ENCODE assay signal across 1 cellular context in genomic region chr10:102133373-102134195, GRCh38.
A peak's percentile ranks its signal among the peaks of the same experiment; 100 is the strongest.
TF ChIP-seq lines count a peak whose summit lies in the region.

No MANE protein-coding gene starts in this region.

TF ChIP-seq in HepG2, 621 proteins besides CTCF, POLR2A, EP300 and RAD21 (continued from another document and continues in another):
- TF ChIP-seq REST (IDR thresholded peaks at IDR 0.05; ENCODE audit: borderline replicate concordance in 1 of 2, low read depth in 1 of 2, low read length in 2 of 2) (no peak; a peak in 1 of 4 replicates), ZNF264 (CRISPR knock-in tag; IDR thresholded peaks at IDR 0.05) (no peak), ZNF326 (CRISPR knock-in tag; IDR thresholded peaks at IDR 0.05; ENCODE audit: borderline replicate concordance) (no peak), PHF8 (CRISPR knock-in tag; IDR thresholded peaks at IDR 0.05) (no peak), ATAD3A (CRISPR knock-in tag; IDR thresholded peaks at IDR 0.05) (no peak), NR3C1 (CRISPR knock-in tag; IDR thresholded peaks at IDR 0.05) (no peak), ZBTB21 (CRISPR knock-in tag; IDR thresholded peaks at IDR 0.05) (no peak), RORA (CRISPR knock-in tag; IDR thresholded peaks at IDR 0.05) (no peak), CCAR2 (optimal IDR thresholded peaks at IDR 0.05; ENCODE audit: low read depth, low read length) (no peak), CAMTA2 (CRISPR knock-in tag; IDR thresholded peaks at IDR 0.05; ENCODE audit: borderline replicate concordance) (no peak), HMGXB4 (CRISPR knock-in tag; IDR thresholded peaks at IDR 0.05; ENCODE audit: borderline replicate concordance in 1 of 2, low read depth in 1 of 2) (peak in 1 of 2 experiments; percentile 22; a peak in 1 of 4 replicates), ZNF619 (CRISPR knock-in tag; IDR thresholded peaks at IDR 0.05) (no peak), RFXAP (CRISPR knock-in tag; IDR thresholded peaks at IDR 0.05; ENCODE audit: borderline replicate concordance) (no peak), ZC3H13 (CRISPR knock-in tag; IDR thresholded peaks at IDR 0.05) (peak; percentile 48; the same call in 1 of the 2 replicates), MXD1 (CRISPR knock-in tag; IDR thresholded peaks at IDR 0.05) (peak; percentile 89), NFKB2 (CRISPR knock-in tag; IDR thresholded peaks at IDR 0.05; ENCODE audit: borderline replicate concordance) (no peak; the same call in 1 of the 2 replicates), IKZF4 (CRISPR knock-in tag; IDR thresholded peaks at IDR 0.05; ENCODE audit: borderline replicate concordance, low read depth, not compliant biosample characterization) (no peak), ATF7 (IDR thresholded peaks at IDR 0.05) (no peak), ATF7 (CRISPR knock-in tag; IDR thresholded peaks at IDR 0.05) (no peak), ZNF503 (CRISPR knock-in tag; IDR thresholded peaks at IDR 0.05) (no peak), ZNF768 (CRISPR knock-in tag; IDR thresholded peaks at IDR 0.05) (no peak), ZSCAN12 (CRISPR knock-in tag; IDR thresholded peaks at IDR 0.05) (no peak), TFDP1 (CRISPR knock-in tag; IDR thresholded peaks at IDR 0.05; ENCODE audit: borderline replicate concordance) (peak; percentile 62; the same call in 1 of the 2 replicates), SRSF1 (optimal IDR thresholded peaks at IDR 0.05; ENCODE audit: low read depth, low read length) (peak; percentile 4), SMAD3 (CRISPR knock-in tag; IDR thresholded peaks at IDR 0.05) (no peak), RCOR2 (CRISPR knock-in tag; IDR thresholded peaks at IDR 0.05) (no peak), BORCS8-MEF2B (CRISPR knock-in tag; IDR thresholded peaks at IDR 0.05) (peak; percentile 40; the same call in 1 of the 2 replicates), FOXP1 (IDR thresholded peaks at IDR 0.05) (no peak), FOXP1 (CRISPR knock-in tag; IDR thresholded peaks at IDR 0.05) (no peak), NFAT5 (CRISPR knock-in tag; IDR thresholded peaks at IDR 0.05) (no peak), ZNF251 (CRISPR knock-in tag; IDR thresholded peaks at IDR 0.05) (no peak), ZNF512 (CRISPR knock-in tag; IDR thresholded peaks at IDR 0.05) (no peak), CENPBD1 (CRISPR knock-in tag; IDR thresholded peaks at IDR 0.05; ENCODE audit: borderline replicate concordance, low read depth) (no peak), ZNF234 (CRISPR knock-in tag; conservative IDR thresholded peaks at IDR 0.05) (no peak; the same call in 1 of the 2 replicates), PRPF4 (IDR thresholded peaks at IDR 0.05; ENCODE audit: low read depth, low read length, poor library complexity, severe bottlenecking) (peak; percentile 47), ZSCAN31 (CRISPR knock-in tag; IDR thresholded peaks at IDR 0.05; ENCODE audit: low read depth) (0 out of 2 replicates have a peak, but pooled peaks have one; percentile 3), NR2C2 (CRISPR knock-in tag; IDR thresholded peaks at IDR 0.05; ENCODE audit: borderline replicate concordance) (no peak), HNRNPH1 (optimal IDR thresholded peaks at IDR 0.05; ENCODE audit: low read depth, low read length) (no peak), NFATC3 (CRISPR knock-in tag; IDR thresholded peaks at IDR 0.05) (no peak), ZHX1 (CRISPR knock-in tag; IDR thresholded peaks at IDR 0.05; ENCODE audit: low read depth) (no peak), EHMT2 (IDR thresholded peaks at IDR 0.05; ENCODE audit: borderline replicate concordance, low read depth, low read length) (no peak), PCBP2 (optimal IDR thresholded peaks at IDR 0.05; ENCODE audit: low read depth, low read length, poor library complexity, severe bottlenecking) (no peak), ZFP82 (CRISPR knock-in tag; IDR thresholded peaks at IDR 0.05; ENCODE audit: borderline replicate concordance) (0 out of 2 replicates have a peak, but pooled peaks have one; percentile 23), KLF16 (CRISPR knock-in tag; IDR thresholded peaks at IDR 0.05) (peak in 1 of 2 experiments; percentile 71; a peak in 1 of 4 replicates), ZSCAN20 (CRISPR knock-in tag; IDR thresholded peaks at IDR 0.05; ENCODE audit: borderline replicate concordance) (no peak), PHF5A (CRISPR knock-in tag; IDR thresholded peaks at IDR 0.05; ENCODE audit: low read depth, unreplicated experiment) (no peak), ZNF598 (CRISPR knock-in tag; IDR thresholded peaks at IDR 0.05; ENCODE audit: borderline replicate concordance) (no peak), HCFC1 (IDR thresholded peaks at IDR 0.05; ENCODE audit: low read depth, low read length) (no peak), ZNF549 (CRISPR knock-in tag; IDR thresholded peaks at IDR 0.05) (no peak)
